23 cellular contexts compared by ENCODE assay signal in the genomic region with DNA sequence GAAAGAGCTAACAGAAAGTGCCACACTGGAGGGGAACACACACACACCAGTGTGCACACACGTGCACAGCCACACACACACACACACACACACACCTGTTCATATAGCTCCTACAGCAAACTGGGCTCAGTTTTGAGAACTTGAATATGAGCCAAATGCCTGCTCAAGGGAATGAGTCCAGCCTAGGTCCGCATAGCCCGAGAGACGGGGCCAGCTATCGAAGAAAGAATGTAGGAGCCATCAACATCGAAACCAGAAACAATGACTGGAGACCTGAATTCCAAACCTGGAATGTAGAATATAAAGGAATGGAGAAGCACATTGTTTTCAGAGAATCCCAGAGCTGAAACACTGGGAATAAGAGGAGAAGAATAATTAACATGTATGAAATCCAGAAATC. TPM values are rescaled to one million over a fixed set of nuclear protein-coding genes. Genes with fewer than 3 reads are reported as not detected.
A peak's percentile ranks its signal among the peaks of the same experiment; 100 is the strongest.
DNase-seq lines count a peak whose midpoint lies in the region; ATAC-seq, FAIRE-seq and TF ChIP-seq lines count a peak whose summit lies in the region.
"Had no signal": no experiment of that assay in that cellular context is flagged by ENCODE, and none has a peak within 500 bp of the region (broad histone marks: within the 10 kb centered on the region; RNA-seq: fewer than 3 reads in every experiment).

No MANE protein-coding gene starts in this region.

- H3K4ac ChIP-seq in H1 (replicated peaks; ENCODE audit: insufficient read length, low read depth, low read length) = no peak overlapping the region

- H3K27ac ChIP-seq in mammary epithelial cell (ENCODE audit: insufficient read depth, low read depth, low read length) = no peak overlapping the region
- no peak overlapping the region for H3K27ac ChIP-seq in H1 (ENCODE audit: low read depth, low read length)
- H3K27ac ChIP-seq: 22Rv1, C4-2B had no signal

- no peak for FAIRE-seq in H1 (lab: Jason Lieb, UNC)

- 34% methylated on average over 6 of the region's 6 CpGs for WGBS in mammary epithelial cell (ENCODE audit: low coverage, missing lambda C conversion rate)
- WGBS in H1 (ENCODE audit: extremely low coverage in 1 of 2, insufficient coverage in 1 of 2, insufficient read length in 1 of 2, insufficient replicate concordance in 2 of 2, low coverage in 1 of 2, low lambda C conversion rate in 2 of 2, missing lambda C conversion rate in 1 of 2), 2 experiments = 86% methylated on average over 6 of the region's 6 CpGs; no CpG with 5 or more reads in 1 of the 2 experiments

- 0 out of 2 replicates have a peak, but pooled peaks cover 2% of the 10 kb centered on the region for H3K23me2 ChIP-seq in H1 (ENCODE audit: low read depth, low read length)

- BruUV-seq in mammary epithelial cell (replicated peaks; lab: Mats Ljungman, UMichigan) = no TSS peak
- BruUV-seq in MCF 10A (replicated peaks; lab: Mats Ljungman, UMichigan) = no TSS peak

- no peak overlapping the region for H2BK5ac ChIP-seq in H1 (ENCODE audit: low read depth, low read length)

- no peaks in the 10 kb centered on the region for H3K9me3 ChIP-seq in mammary epithelial cell (replicated peaks; ENCODE audit: insufficient read depth, low read length)
- no peaks in the 10 kb centered on the region for H3K9me3 ChIP-seq in H1 (ENCODE audit: insufficient read depth in 2 of 2, low read depth in 1 of 2, low read length in 1 of 2)

- peak overlapping the region; percentile 82; the same call in 1 of the 2 replicates for H2BK12ac ChIP-seq in H1 (ENCODE audit: low read depth, low read length)

- no peaks in the 10 kb centered on the region for H3K27me3 Mint-ChIP-seq in MCF 10A (ENCODE audit: insufficient read depth, unreplicated experiment)
- no peaks in the 10 kb centered on the region for H3K27me3 Mint-ChIP-seq in nephron progenitor cell (ENCODE audit: low read depth, poor library complexity)

- POLR2A ChIA-PET in MCF 10A (lab: Yijun Ruan, JAX) = interaction anchor here (1.1 kb wide), 1 partner anchor 193 kb away, joined by 3 read pairs; no protein-coding TSS in a partner anchor
- POLR2A ChIA-PET in H1 (lab: Charles Lee; ENCODE audit: partially characterized antibody) = interaction anchor here (0.6 kb wide), 1 partner anchor 69 kb away, joined by 3 read pairs; no protein-coding TSS in a partner anchor

- no peak overlapping the region for H2BK20ac ChIP-seq in H1 (ENCODE audit: low read length)

- H3K79me1 ChIP-seq in H1 (ENCODE audit: low read depth, low read length) = no peaks in the 10 kb centered on the region

- TF ChIP-seq CTCF in mammary epithelial cell (conservative IDR thresholded peaks at IDR 0.05 in 1 of 2, IDR thresholded peaks at IDR 0.05 in 1 of 2; ENCODE audit: extremely low read depth in 1 of 2, insufficient read depth in 1 of 2, low read depth in 1 of 2, low read length in 2 of 2) = no peak
- no peak for TF ChIP-seq CTCF in MCF 10A (IDR thresholded peaks at IDR 0.05; ENCODE audit: unreplicated experiment)
- no peak for TF ChIP-seq CTCF in H1 (IDR thresholded peaks at IDR 0.05; ENCODE audit: control extremely low read depth in 1 of 3, insufficient read depth in 1 of 3, low read depth in 1 of 3, low read length in 3 of 3)
- no peak for TF ChIP-seq CTCF in nephron progenitor cell (IDR thresholded peaks at IDR 0.05)

- H3K18ac ChIP-seq in H1 (ENCODE audit: extremely low read depth, low read length) = no peak overlapping the region

- H2AK5ac ChIP-seq in H1 (ENCODE audit: low read depth, low read length) = no peak overlapping the region

- TF ChIP-seq RAD21 in H1 (IDR thresholded peaks at IDR 0.05 in 1 of 2, conservative IDR thresholded peaks at IDR 0.05 in 1 of 2; ENCODE audit: low read depth in 2 of 2, low read length in 2 of 2) = no peak

- TF ChIP-seq EP300 in H1 (IDR thresholded peaks at IDR 0.05; ENCODE audit: borderline replicate concordance in 1 of 2, low read depth in 2 of 2, low read length in 2 of 2) = no peak

- no peaks in the 10 kb centered on the region for H3K79me2 ChIP-seq in mammary epithelial cell (ENCODE audit: insufficient read depth, low read length)
- H3K79me2 ChIP-seq in H1 (ENCODE audit: control insufficient read depth in 1 of 2, insufficient read depth in 2 of 2, low read length in 2 of 2) = no peaks in the 10 kb centered on the region

- peak overlapping the region; percentile 42 for H2AFZ ChIP-seq in mammary epithelial cell (ENCODE audit: low read depth, low read length)
- no peak overlapping the region for H2AFZ ChIP-seq in H1 (ENCODE audit: low read length)

- H3K36me3 ChIP-seq in mammary epithelial cell (ENCODE audit: insufficient read depth, low read length) = no peaks in the 10 kb centered on the region
- no peaks in the 10 kb centered on the region; a peak in 1 of 8 replicates for H3K36me3 ChIP-seq in H1 (ENCODE audit: control insufficient read depth in 2 of 4, insufficient read depth in 4 of 4, low read length in 3 of 4)

- H3K56ac ChIP-seq in H1 (replicated peaks; ENCODE audit: insufficient read length, low read depth, low read length) = no peak overlapping the region

- H3K4me3 ChIP-seq in mammary epithelial cell (replicated peaks in 1 of 3; ENCODE audit: insufficient read depth in 1 of 3, low read depth in 2 of 3, low read length in 3 of 3) (no peak overlapping the region), H1 (ENCODE audit: extremely low read depth in 1 of 4, insufficient read depth in 2 of 4, low read depth in 3 of 4, low read length in 4 of 4) (no peak overlapping the region)

- H4K8ac ChIP-seq in H1 (ENCODE audit: extremely low read depth, insufficient read depth, low read length) = no peak overlapping the region

- H3K36me3 Mint-ChIP-seq in MCF 10A (ENCODE audit: insufficient read depth, unreplicated experiment) (no peaks in the 10 kb centered on the region), nephron progenitor cell (ENCODE audit: low read depth) (no peaks in the 10 kb centered on the region)

- H4K20me1 ChIP-seq in mammary epithelial cell (ENCODE audit: insufficient read depth, low read length) = no peaks in the 10 kb centered on the region
- H4K20me1 ChIP-seq in H1 (replicated peaks in 1 of 2; ENCODE audit: control insufficient read depth in 1 of 2, insufficient read depth in 2 of 2, low read length in 2 of 2) = no peaks in the 10 kb centered on the region

- CTCF ChIA-PET in mammary epithelial cell (lab: Charles Lee; ENCODE audit: low non-redundant PET) (no interaction called here), MCF 10A (lab: Yijun Ruan, JAX) (no interaction called here), H1 (lab: Charles Lee; ENCODE audit: partially characterized antibody) (no interaction called here)

- H2BK15ac ChIP-seq in H1 (ENCODE audit: low read length) = peak overlapping the region; percentile 22; the same call in 1 of the 2 replicates

- in situ Hi-C loops in mammary epithelial cell (cut with MboI; ENCODE audit: low sequenced_read_pairs in 2 of 2) = no loop called here

- intact Hi-C loops in mammary epithelial cell (cut with micrococcal nuclease) = no loop called here
- intact Hi-C loops in MCF 10A (cut with micrococcal nuclease) = no loop called here

- H3K27ac Mint-ChIP-seq in MCF 10A (ENCODE audit: low read depth, unreplicated experiment) (no peak overlapping the region), nephron progenitor cell (peak overlapping the region; percentile 9)

- ATAC-seq in HG03378 (IDR thresholded peaks at IDR 0.05; ENCODE audit: unreplicated experiment) = no peak
- ATAC-seq: SK-N-SH treated with all-trans-retinoic acid at 6 μM for 48 hours had no signal

- H4K91ac ChIP-seq in H1 (replicated peaks; ENCODE audit: insufficient read length, low read length) = peak overlapping the region; percentile 13

- H3K23ac ChIP-seq in H1 (ENCODE audit: insufficient read length) = no peak overlapping the region

- no peaks in the 10 kb centered on the region for H3K27me3 ChIP-seq in mammary epithelial cell (ENCODE audit: insufficient read depth, low read length)
- no peaks in the 10 kb centered on the region for H3K27me3 ChIP-seq in H1 (replicated peaks in 1 of 4; ENCODE audit: control insufficient read depth in 3 of 4, extremely low read depth in 1 of 4, insufficient read depth in 3 of 4, low read length in 3 of 4)

- H3K4me1 ChIP-seq in mammary epithelial cell (ENCODE audit: insufficient read depth, low read length) (no peaks in the 10 kb centered on the region), H1 (replicated peaks in 1 of 4; ENCODE audit: control insufficient read depth in 3 of 4, insufficient read depth in 4 of 4, low read length in 3 of 4) (peaks cover 0 to 2% (median 0%) of the 10 kb centered on the region in 4 experiments; a peak in 1 of 7 replicates)

- no peak for DNase-seq in mammary epithelial cell
- no peak for DNase-seq in MCF 10A (ENCODE audit: unreplicated experiment)
- no peak for DNase-seq in H1 (ENCODE audit: low read depth in 1 of 2, low spot score in 2 of 2)
- no peak for DNase-seq in nephron progenitor cell
- DNase-seq in superior temporal gyrus (ENCODE audit: extremely low spot score) = no peak
- no peak for DNase-seq in activated effector memory CD4-positive, alpha-beta T cell treated with Interleukin-2 at 50 U/mL for 16 hours
- no peak for DNase-seq in NCI-H774 (lab: John Stamatoyannopoulos, UW)
- DNase-seq: AML-193, DMS 273 treated with DMSO at 0.1 percent for 48 hours, DND-41, GDM1, H7, Kasumi-1, MM.1S, NCI-H1092, NCI-H2081, NCI-H446 treated with DMSO at 0.1 percent for 48 hours, OCI-M1, SHP77 treated with DMSO at 0.1 percent for 48 hours had no signal

- H3K4me3 Mint-ChIP-seq in MCF 10A (ENCODE audit: unreplicated experiment) = no peak overlapping the region
- H3K4me3 Mint-ChIP-seq in nephron progenitor cell = no peak overlapping the region

- H3K4me1 Mint-ChIP-seq in MCF 10A (ENCODE audit: insufficient read depth, unreplicated experiment) (no peaks in the 10 kb centered on the region), nephron progenitor cell (no peaks in the 10 kb centered on the region)

- no peak for TF ChIP-seq POLR2A in H1 (IDR thresholded peaks at IDR 0.05; ENCODE audit: control extremely low read depth in 1 of 2, low read depth in 2 of 2, low read length in 2 of 2)

- H3K14ac ChIP-seq in H1 (ENCODE audit: insufficient read length) = no peak overlapping the region

- H2BK120ac ChIP-seq in H1 (replicated peaks; ENCODE audit: low read depth, low read length) = no peak overlapping the region

- no peak overlapping the region for H3K9ac ChIP-seq in mammary epithelial cell (ENCODE audit: insufficient read depth, low read length)
- H3K9ac ChIP-seq in H1 (replicated peaks in 1 of 4; ENCODE audit: extremely low read depth in 1 of 4, low read depth in 3 of 4, low read length in 3 of 4) = no peak overlapping the region

- dilution Hi-C loops in mammary epithelial cell (cut with HindIII; ENCODE audit: low sequenced_read_pairs) = no loop called here

- no peaks in the 10 kb centered on the region for H3K9me3 Mint-ChIP-seq in MCF 10A (ENCODE audit: unreplicated experiment)
- no peaks in the 10 kb centered on the region for H3K9me3 Mint-ChIP-seq in nephron progenitor cell

- H3K4me2 ChIP-seq in mammary epithelial cell (ENCODE audit: insufficient read depth, low read depth, low read length) (no peak overlapping the region), H1 (ENCODE audit: insufficient read depth in 1 of 2, low read depth in 2 of 2, low read length in 2 of 2) (no peak overlapping the region)

- H4K5ac ChIP-seq in H1 (ENCODE audit: insufficient read length, low read depth, low read length) = no peak overlapping the region

RNA-seq across cellular contexts. Expression of a gene that starts 37.6 kb away (rescaled TPM):
- total RNA-seq in mammary epithelial cell = 1 to 10 TPM; 5.7 to 6.6 TPM
- 13.5 TPM for polyA plus RNA-seq in mammary epithelial cell
- polyA minus RNA-seq in mammary epithelial cell = 28.6 TPM
- 6.2 and 6.7 TPM in 2 replicates for total RNA-seq in MCF 10A (2022)
- total RNA-seq in H1 (2021; fragmentation: NEBNext Ultra II Directional; extraction: Animal tissue kit (Norgen Biotek cat#: 25700)) = 31.6 and 34.3 TPM in 2 replicates
- 8.4 and 14.2 TPM in 2 replicates for polyA plus RNA-seq in H1 (2011; rRNA removed)
- 11.1 TPM for polyA plus RNA-seq in H1 (2011; cell fraction: cytosol; rRNA removed)
- 6.3 TPM for polyA plus RNA-seq in H1 (2011; cell fraction: nucleus; rRNA removed)
- 13.5 to 20.3 TPM (median 15.5 TPM) in 4 replicates for polyA plus RNA-seq in H1 (2012, experiment 1 of 2)
- polyA plus RNA-seq in H1 (2012, experiment 2 of 2) = 4.4 TPM
- polyA plus RNA-seq in H1 (2013, experiment 1 of 2) = 42.7 TPM
- 41.6 TPM for polyA plus RNA-seq in H1 (2013, experiment 2 of 2)
- 21.9 and 23.7 TPM in 2 replicates for polyA minus RNA-seq in H1 (2011; rRNA and poly(A)+ RNA removed)
- 9.9 TPM for polyA minus RNA-seq in H1 (2011; cell fraction: cytosol; rRNA and poly(A)+ RNA removed)
- polyA minus RNA-seq in H1 (2011; cell fraction: nucleus; rRNA and poly(A)+ RNA removed) = 15.0 TPM
